In genomic region chr1:3747903-3748302, GRCh38 we compare ENCODE assay signal across 1 cellular context.
TF ChIP-seq lines count a peak whose summit lies in the region.

No MANE protein-coding gene starts in this region.

TF ChIP-seq in GM12878, 131 proteins besides CTCF, POLR2A, EP300 and RAD21:
- TF ChIP-seq HDAC6 (IDR thresholded peaks at IDR 0.05; ENCODE audit: unreplicated experiment): no peak
- TF ChIP-seq CBFB (IDR thresholded peaks at IDR 0.05; ENCODE audit: low read depth): no peak
- TF ChIP-seq CHD2 (IDR thresholded peaks at IDR 0.05; ENCODE audit: borderline replicate concordance, low read depth, low read length): no peak
- TF ChIP-seq SMAD5 (IDR thresholded peaks at IDR 0.05; ENCODE audit: low read depth): no peak
- TF ChIP-seq, protein P1, sequence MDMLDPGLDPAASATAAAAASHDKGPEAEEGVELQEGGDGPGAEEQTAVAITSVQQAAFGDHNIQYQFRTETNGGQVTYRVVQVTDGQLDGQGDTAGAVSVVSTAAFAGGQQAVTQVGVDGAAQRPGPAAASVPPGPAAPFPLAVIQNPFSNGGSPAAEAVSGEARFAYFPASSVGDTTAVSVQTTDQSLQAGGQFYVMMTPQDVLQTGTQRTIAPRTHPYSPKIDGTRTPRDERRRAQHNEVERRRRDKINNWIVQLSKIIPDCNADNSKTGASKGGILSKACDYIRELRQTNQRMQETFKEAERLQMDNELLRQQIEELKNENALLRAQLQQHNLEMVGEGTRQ (IDR thresholded peaks at IDR 0.05; ENCODE audit: borderline replicate concordance, low read depth, low read length): no peak
- no peak for TF ChIP-seq PAX5 (IDR thresholded peaks at IDR 0.05; ENCODE audit: borderline replicate concordance, low read depth, low read length)
- TF ChIP-seq BCL3 (IDR thresholded peaks at IDR 0.05; ENCODE audit: borderline replicate concordance, insufficient read depth, low read depth, low read length, poor library complexity, severe bottlenecking): no peak
- TF ChIP-seq TAF1 (IDR thresholded peaks at IDR 0.05; ENCODE audit: borderline replicate concordance, low read depth, low read length): no peak
- no peak for TF ChIP-seq JUND (IDR thresholded peaks at IDR 0.05; ENCODE audit: low read depth, low read length)
- no peak for TF ChIP-seq MYB (IDR thresholded peaks at IDR 0.05; ENCODE audit: borderline replicate concordance, low read depth, low read length)
- TF ChIP-seq MTA3 (IDR thresholded peaks at IDR 0.05; ENCODE audit: borderline replicate concordance, low read length): no peak
